ENCODE assay signal across 24 cellular contexts in genomic region chr5:96768708-96769251, GRCh38. TPM values are rescaled to one million over a fixed set of nuclear protein-coding genes. Genes with fewer than 3 reads are reported as not detected.
DNase-seq lines count a peak whose midpoint lies in the region; ATAC-seq and TF ChIP-seq lines count a peak whose summit lies in the region.
"Had no signal": no experiment of that assay in that cellular context is flagged by ENCODE, and none has a peak within 500 bp of the region (broad histone marks: within the 10 kb centered on the region; RNA-seq: fewer than 3 reads in every experiment).

No MANE protein-coding gene starts in this region.

- H3K36me3 ChIP-seq in body of pancreas (replicated peaks in 1 of 2; ENCODE audit: insufficient read depth in 1 of 2, low read depth in 2 of 2) = peaks cover 4 to 50% of the 10 kb centered on the region in 2 donors
- H3K36me3 ChIP-seq: BE2C had no signal

- H3K27me3 ChIP-seq in body of pancreas = no peaks in the 10 kb centered on the region
- H3K27me3 ChIP-seq: BE2C, upper lobe of right lung had no signal

- intact Hi-C loops in body of pancreas (cut with DNase I) = no loop called here

- no peaks in the 10 kb centered on the region for H3K9me3 Mint-ChIP-seq in activated T-cell treated with anti-CD3 and anti-CD28 coated beads, Interleukin-2, amount 50 U/mL, for 24 hours
- H3K9me3 Mint-ChIP-seq in T-cell = no peaks in the 10 kb centered on the region
- H3K9me3 Mint-ChIP-seq in effector memory CD8-positive, alpha-beta T cell = no peaks in the 10 kb centered on the region

- H3K27me3 Mint-ChIP-seq in activated T-cell treated with anti-CD3 and anti-CD28 coated beads, Interleukin-2, amount 50 U/mL, for 24 hours = no peaks in the 10 kb centered on the region
- no peaks in the 10 kb centered on the region for H3K27me3 Mint-ChIP-seq in T-cell
- no peaks in the 10 kb centered on the region for H3K27me3 Mint-ChIP-seq in effector memory CD8-positive, alpha-beta T cell

- H3K4me1 ChIP-seq in body of pancreas = no peaks in the 10 kb centered on the region
- H3K4me1 ChIP-seq: HAP-1, upper lobe of right lung had no signal

- TF ChIP-seq CTCF in omental fat pad (IDR thresholded peaks at IDR 0.05) (no peak), body of pancreas (IDR thresholded peaks at IDR 0.05) (no peak)

- no peak overlapping the region for H3K4me3 ChIP-seq in body of pancreas
- H3K4me3 ChIP-seq: A549, HAP-1, lung, upper lobe of right lung had no signal

- peaks cover 15% of the 10 kb centered on the region for H3K4me1 Mint-ChIP-seq in activated T-cell treated with anti-CD3 and anti-CD28 coated beads, Interleukin-2, amount 50 U/mL, for 24 hours (ENCODE audit: low read depth)
- peaks cover 21 to 38% (median 26%) of the 10 kb centered on the region in 3 donors for H3K4me1 Mint-ChIP-seq in T-cell
- peaks cover 13 to 14% of the 10 kb centered on the region in 2 donors for H3K4me1 Mint-ChIP-seq in effector memory CD8-positive, alpha-beta T cell (ENCODE audit: low read depth in 2 of 2)

- ATAC-seq in T-cell (replicated peaks in 1 of 4) (no peak), omental fat pad (ENCODE audit: low FRiP score) (peak; percentile 9), body of pancreas (no peak), GM21786 (IDR thresholded peaks at IDR 0.05; ENCODE audit: unreplicated experiment) (no peak), GM21447 (IDR thresholded peaks at IDR 0.05; ENCODE audit: unreplicated experiment) (no peak)
- no peak for ATAC-seq in effector memory CD8-positive, alpha-beta T cell (replicated peaks)
- ATAC-seq: A549, upper lobe of right lung had no signal

- H3K4me3 Mint-ChIP-seq in activated T-cell treated with anti-CD3 and anti-CD28 coated beads, Interleukin-2, amount 50 U/mL, for 24 hours = no peak overlapping the region
- no peak overlapping the region for H3K4me3 Mint-ChIP-seq in T-cell
- no peak overlapping the region for H3K4me3 Mint-ChIP-seq in effector memory CD8-positive, alpha-beta T cell

- peak overlapping the region; percentile 15 for H3K27ac Mint-ChIP-seq in activated T-cell treated with anti-CD3 and anti-CD28 coated beads, Interleukin-2, amount 50 U/mL, for 24 hours
- peak overlapping the region; percentile 18 to 40 for H3K27ac Mint-ChIP-seq in T-cell
- H3K27ac Mint-ChIP-seq in effector memory CD8-positive, alpha-beta T cell = peak overlapping the region; percentile 8 to 58

- POLR2A ChIA-PET in T-cell (lab: Charles Lee) = interaction anchor here in 1 of 2 donors (0.6 kb wide), 1 partner anchor 1038 kb away, joined by 3 read pairs; no protein-coding TSS in a partner anchor

- peaks cover 92% of the 10 kb centered on the region for H3K36me3 Mint-ChIP-seq in activated T-cell treated with anti-CD3 and anti-CD28 coated beads, Interleukin-2, amount 50 U/mL, for 24 hours (ENCODE audit: low read depth)
- peaks cover 54% of the 10 kb centered on the region for H3K36me3 Mint-ChIP-seq in T-cell
- peaks cover 78% of the 10 kb centered on the region for H3K36me3 Mint-ChIP-seq in effector memory CD8-positive, alpha-beta T cell (ENCODE audit: insufficient read depth)

- CTCF ChIA-PET in T-cell (lab: Charles Lee) = interaction anchor here in 1 of 2 donors (0.6 kb wide), 1 partner anchor 226 kb away, joined by 3 read pairs; no protein-coding TSS in a partner anchor

- no peak for DNase-seq in activated T-cell treated with anti-CD3 and anti-CD28 coated beads, Interleukin-2, amount 50 U/mL, for 24 hours
- DNase-seq in activated T-cell treated with anti-CD3 and anti-CD28 coated beads for 4 hours (no peak), T-cell (no peak), omental fat pad (ENCODE audit: low spot score) (no peak), body of pancreas (no peak)
- no peak for DNase-seq in effector memory CD8-positive, alpha-beta T cell
- DNase-seq: activated CD4-positive, alpha-beta T cell treated with anti-CD3 and anti-CD28 coated beads for 4 hours; activated gamma-delta T cell; amniotic stem cell; BE2C; dermis blood vessel endothelial cell; kidney glomerular epithelial cell; NCI-H146; NCI-H510A; nucleus accumbens; SHP77 treated with DMSO at 0.1 percent for 48 hours; stimulated activated CD8-positive, alpha-beta memory T cell treated with anti-CD3 and anti-CD28 coated beads, Interleukin-4, amount 100 ng/mL, for 48 hours; SW 1271; upper lobe of right lung had no signal

- WGBS in body of pancreas, 2 donors = 79 to 82% methylated on average over 4 of the region's 4 CpGs

- H3K9me3 ChIP-seq in body of pancreas = no peaks in the 10 kb centered on the region
- H3K9me3 ChIP-seq: A549, BE2C, HAP-1, upper lobe of right lung had no signal

- no peak overlapping the region for H3K27ac ChIP-seq in body of pancreas
- H3K27ac ChIP-seq: A549, upper lobe of right lung had no signal

- no peak for TF ChIP-seq POLR2A in body of pancreas (IDR thresholded peaks at IDR 0.05)

RNA-seq across cellular contexts. Expression of gene ERAP1, which starts 39.0 kb away (rescaled TPM):
- total RNA-seq in T-cell (100 to 1,000 TPM in 4 of 5 donors, 10 to 100 TPM in 1; 91.6 to 153 (median 122) TPM), omental fat pad (10 to 100 TPM; 35.2 to 56.2 (median 51.2) TPM), body of pancreas (10 to 100 TPM; 11.5 to 20.2 TPM)
